28 cellular contexts compared by ENCODE assay signal in genomic region chr4:10066206-10066605, GRCh38.
"Had no signal": no experiment of that assay in that cellular context is flagged by ENCODE, and none has a peak within 500 bp of the region (broad histone marks: within the 10 kb centered on the region; RNA-seq: fewer than 3 reads in every experiment).

No MANE protein-coding gene starts in this region.

- H3K36me3 ChIP-seq: ovary, right lobe of liver had no signal

- H3K27me3 Mint-ChIP-seq: activated CD4-positive, alpha-beta memory T cell treated with anti-CD3 and anti-CD28 coated beads for 36 hours; activated CD4-positive, alpha-beta T cell treated with anti-CD3 and anti-CD28 coated beads, Interleukin-2, amount 10 ng/mL, durations not matched to agents 24 days and 14 days; activated naive CD8-positive, alpha-beta T cell treated with anti-CD3 and anti-CD28 coated beads, Interleukin-2, amount 10 ng/mL, durations not matched to agents 7 days and 5 days; dendritic cell treated with granulocyte-macrophage colony-stimulating factor and Interleukin-4, amounts not matched to agents 40 ng/mL and 50 ng/mL, for 4 days; progenitor cell of endocrine pancreas; stimulated activated memory B cell treated with anti-CD40 and anti-IgM and Interleukin-4, amounts not matched to agents 10 μg/mL and 1 μg/mL and 100 μg/mL, for 72 hours; stimulated activated naive CD8-positive, alpha-beta T cell treated with anti-CD3 and anti-CD28 coated beads, Interleukin-15, amount 100 ng/mL, for 72 hours had no signal

- H3K4me3 Mint-ChIP-seq: activated CD4-positive, alpha-beta memory T cell treated with anti-CD3 and anti-CD28 coated beads for 36 hours; activated CD4-positive, alpha-beta T cell treated with anti-CD3 and anti-CD28 coated beads, Interleukin-2, amount 10 ng/mL, durations not matched to agents 24 days and 14 days; activated naive CD8-positive, alpha-beta T cell treated with anti-CD3 and anti-CD28 coated beads, Interleukin-2, amount 10 ng/mL, durations not matched to agents 7 days and 5 days; activated T-cell treated with anti-CD3 and anti-CD28 coated beads, Interleukin-2, amount 50 U/mL, for 72 hours; dendritic cell treated with granulocyte-macrophage colony-stimulating factor and Interleukin-4, amounts not matched to agents 40 ng/mL and 50 ng/mL, for 4 days; nephron; stimulated activated memory B cell treated with anti-CD40 and anti-IgM and Interleukin-4, amounts not matched to agents 10 μg/mL and 1 μg/mL and 100 μg/mL, for 72 hours; stimulated activated naive CD8-positive, alpha-beta T cell treated with anti-CD3 and anti-CD28 coated beads, Interleukin-15, amount 100 ng/mL, for 72 hours; T-helper 1 cell treated with Interleukin-12 subunit alpha and Interleukin-12 subunit beta and Interleukin-4 antibody, amounts not matched to agents 30 μg/mL and 1 μg/mL, for 36 hours had no signal

- H3K27ac ChIP-seq: esophagus muscularis mucosa, left ventricle myocardium inferior, neutrophil, ovary, right lobe of liver, skin epidermis, thyroid gland, VCaP had no signal

- H3K9me3 Mint-ChIP-seq: activated CD4-positive, alpha-beta memory T cell treated with anti-CD3 and anti-CD28 coated beads for 36 hours; activated CD4-positive, alpha-beta T cell treated with anti-CD3 and anti-CD28 coated beads, Interleukin-2, amount 10 ng/mL, durations not matched to agents 24 days and 14 days; activated naive CD8-positive, alpha-beta T cell treated with anti-CD3 and anti-CD28 coated beads, Interleukin-2, amount 10 ng/mL, durations not matched to agents 7 days and 5 days; activated T-cell treated with anti-CD3 and anti-CD28 coated beads, Interleukin-2, amount 50 U/mL, for 72 hours; dendritic cell treated with granulocyte-macrophage colony-stimulating factor and Interleukin-4, amounts not matched to agents 40 ng/mL and 50 ng/mL, for 4 days; nephron; stimulated activated memory B cell treated with anti-CD40 and anti-IgM and Interleukin-4, amounts not matched to agents 10 μg/mL and 1 μg/mL and 100 μg/mL, for 72 hours; stimulated activated naive CD8-positive, alpha-beta T cell treated with anti-CD3 and anti-CD28 coated beads, Interleukin-15, amount 100 ng/mL, for 72 hours; T-helper 1 cell treated with Interleukin-12 subunit alpha and Interleukin-12 subunit beta and Interleukin-4 antibody, amounts not matched to agents 30 μg/mL and 1 μg/mL, for 36 hours had no signal

- H3K4me3 ChIP-seq: esophagus muscularis mucosa, left ventricle myocardium inferior, lung, ovary, right lobe of liver, skin epidermis, thyroid gland had no signal

- H3K27ac Mint-ChIP-seq: activated CD4-positive, alpha-beta memory T cell treated with anti-CD3 and anti-CD28 coated beads for 36 hours; activated CD4-positive, alpha-beta T cell treated with anti-CD3 and anti-CD28 coated beads, Interleukin-2, amount 10 ng/mL, durations not matched to agents 24 days and 14 days; activated naive CD8-positive, alpha-beta T cell treated with anti-CD3 and anti-CD28 coated beads, Interleukin-2, amount 10 ng/mL, durations not matched to agents 7 days and 5 days; dendritic cell treated with granulocyte-macrophage colony-stimulating factor and Interleukin-4, amounts not matched to agents 40 ng/mL and 50 ng/mL, for 4 days; nephron; progenitor cell of endocrine pancreas; stimulated activated memory B cell treated with anti-CD40 and anti-IgM and Interleukin-4, amounts not matched to agents 10 μg/mL and 1 μg/mL and 100 μg/mL, for 72 hours had no signal

- ATAC-seq: activated CD4-positive, CD25-positive, alpha-beta regulatory T cell treated with anti-CD3 and anti-CD28 coated beads, Interleukin-2, amount 50 U/mL, for 24 hours; activated T-cell treated with anti-CD3 and anti-CD28 coated beads, Interleukin-2, amount 50 U/mL, for 72 hours; right lobe of liver; stimulated activated memory B cell treated with anti-CD40 and anti-IgM and Interleukin-4, amounts not matched to agents 10 μg/mL and 1 μg/mL and 100 μg/mL, for 72 hours; stimulated activated naive CD8-positive, alpha-beta T cell treated with anti-CD3 and anti-CD28 coated beads, Interleukin-15, amount 100 ng/mL, for 72 hours had no signal

- H3K9me3 ChIP-seq: esophagus muscularis mucosa, left ventricle myocardium inferior, neutrophil, ovary, right lobe of liver, thyroid gland had no signal

- H3K4me1 Mint-ChIP-seq: activated CD4-positive, alpha-beta T cell treated with anti-CD3 and anti-CD28 coated beads, Interleukin-2, amount 10 ng/mL, durations not matched to agents 24 days and 14 days; activated naive CD8-positive, alpha-beta T cell treated with anti-CD3 and anti-CD28 coated beads, Interleukin-2, amount 10 ng/mL, durations not matched to agents 7 days and 5 days; nephron; stimulated activated naive CD8-positive, alpha-beta T cell treated with anti-CD3 and anti-CD28 coated beads, Interleukin-15, amount 100 ng/mL, for 72 hours had no signal

- H3K27me3 ChIP-seq: esophagus muscularis mucosa, neutrophil, ovary, right lobe of liver, thyroid gland had no signal

- DNase-seq: activated CD4-positive, alpha-beta memory T cell treated with anti-CD3 and anti-CD28 coated beads for 36 hours; activated CD4-positive, alpha-beta T cell treated with anti-CD3 and anti-CD28 coated beads, Interleukin-2, amount 10 ng/mL, durations not matched to agents 24 days and 14 days; activated effector memory CD4-positive, alpha-beta T cell treated with Interleukin-2 at 50 U/mL for 16 hours; activated naive CD4-positive, alpha-beta T cell treated with Interleukin-2 at 50 U/mL for 16 hours; activated naive CD8-positive, alpha-beta T cell treated with anti-CD3 and anti-CD28 coated beads, Interleukin-2, amount 10 ng/mL, durations not matched to agents 7 days and 5 days; activated T-cell treated with anti-CD3 and anti-CD28 coated beads, Interleukin-2, amount 50 U/mL, for 72 hours; central memory CD4-positive, alpha-beta T cell; left ventricle myocardium inferior; mesendoderm; ovary; right lobe of liver; stimulated activated CD4-positive, alpha-beta T cell treated with anti-CD3 and anti-CD28 coated beads, Interleukin-12 subunit alpha, Interleukin-12 subunit beta, amount 100 ng/mL, for 4 hours; stimulated activated CD4-positive, alpha-beta T cell treated with anti-CD3 and anti-CD28 coated beads, Interleukin-4, amount 100 ng/mL, for 1 hour; stimulated activated naive CD8-positive, alpha-beta T cell treated with anti-CD3 and anti-CD28 coated beads, Interleukin-15, amount 100 ng/mL, for 72 hours; substantia nigra; T-helper 9 cell; thyroid gland had no signal
